Comparison of ENCODE assay signal across 9 cellular contexts in the genomic region with DNA sequence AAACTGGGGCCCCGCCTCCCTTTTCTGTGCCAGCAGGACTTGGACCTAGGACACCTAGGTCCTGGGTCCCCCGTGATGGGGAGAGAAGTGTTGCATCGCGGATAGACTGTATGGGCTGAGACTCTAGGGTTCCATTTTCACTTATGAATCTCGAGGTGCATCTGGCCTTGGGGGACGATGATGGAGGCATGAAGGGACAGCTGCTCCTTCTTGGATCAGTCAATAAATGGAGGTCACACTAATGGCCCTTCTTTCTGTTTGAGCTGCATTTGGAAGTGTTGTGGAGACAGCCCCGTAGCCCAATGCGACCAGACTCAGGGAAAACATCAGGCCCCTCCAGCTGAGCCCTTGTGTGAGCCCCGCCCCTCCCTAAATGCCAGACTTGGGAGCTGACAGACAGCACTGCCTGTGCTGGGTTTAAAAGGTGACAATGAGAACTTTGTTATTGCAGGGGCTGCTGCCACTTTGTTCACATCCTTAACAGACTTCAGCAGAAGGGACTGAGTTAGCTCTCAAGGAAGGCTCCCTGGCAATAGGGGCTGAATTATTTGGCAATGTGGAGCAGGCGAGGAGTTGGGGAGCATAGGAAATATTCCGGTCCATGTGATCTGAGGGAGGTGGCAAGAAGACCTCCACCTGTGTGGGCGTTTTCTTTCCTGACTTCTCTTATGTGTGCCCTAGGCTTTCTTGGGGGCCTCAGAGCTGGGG. TPM values are rescaled to one million over a fixed set of nuclear protein-coding genes. Genes with fewer than 3 reads are reported as not detected.
DNase-seq lines count a peak whose midpoint lies in the region; ATAC-seq, FAIRE-seq and TF ChIP-seq lines count a peak whose summit lies in the region.
"Had no signal": no experiment of that assay in that cellular context is flagged by ENCODE, and none has a peak within 500 bp of the region (broad histone marks: within the 10 kb centered on the region; RNA-seq: fewer than 3 reads in every experiment).

No MANE protein-coding gene starts in this region.

- H3K27me3 ChIP-seq in OCI-LY3 (ENCODE audit: low read depth, low read length), result no peaks in the 10 kb centered on the region
- no peaks in the 10 kb centered on the region for H3K27me3 ChIP-seq in pancreas

- H3K4me1 ChIP-seq in OCI-LY3 (ENCODE audit: low read length), result peaks cover 13% of the 10 kb centered on the region
- H3K4me1 ChIP-seq in pancreas, result peaks cover 0 to 8% (median 7%) of the 10 kb centered on the region in 3 donors

- peaks cover 10% of the 10 kb centered on the region for H3K36me3 ChIP-seq in OCI-LY3 (replicated peaks; ENCODE audit: low read depth, low read length)
- no peaks in the 10 kb centered on the region for H3K36me3 ChIP-seq in pancreas

- ATAC-seq in pancreas, result peak in 2 of 4 donors; percentile 2 to 3

- peak overlapping the region; percentile 82 for H2AFZ ChIP-seq in OCI-LY3 (ENCODE audit: low read depth, low read length)

- no peaks in the 10 kb centered on the region for H4K20me1 ChIP-seq in OCI-LY3 (ENCODE audit: insufficient read depth, low read length)

- H3K9ac ChIP-seq in OCI-LY3 (ENCODE audit: low read length), result peak overlapping the region; percentile 97

- FAIRE-seq in pancreas (lab: Jason Lieb, UNC), result no peak

- DNase-seq in EH (ENCODE audit: low read depth), result peak; percentile 11
- DNase-seq in epithelial cell of esophagus (ENCODE audit: low read depth), result no peak
- DNase-seq in pancreas, result no peak
- no peak for DNase-seq in activated gamma-delta T cell (lab: John Stamatoyannopoulos, UW)
- no peak for DNase-seq in stimulated activated CD4-positive, alpha-beta T cell treated with anti-CD3 and anti-CD28 coated beads, Interleukin-4, amount 100 ng/mL, for 1 hour
- no peak for DNase-seq in LoVo (ENCODE audit: low spot score)
- no peak for DNase-seq in dedifferentiated amniotic fluid mesenchymal stem cell (ENCODE audit: extremely low spot score)

- intact Hi-C loops in pancreas (cut with DNase I), result no loop called here

- peak overlapping the region; percentile 52; the same call in 1 of the 2 replicates for H3K27ac ChIP-seq in OCI-LY3 (ENCODE audit: low read length)
- peak overlapping the region; percentile 53 to 68 (median 66) for H3K27ac ChIP-seq in pancreas

- H3K79me2 ChIP-seq in OCI-LY3 (ENCODE audit: low read length), result peaks cover 11% of the 10 kb centered on the region

- H3K4me3 ChIP-seq in OCI-LY3 (ENCODE audit: low read length) (peak overlapping the region; percentile 100), epithelial cell of esophagus (ENCODE audit: low read length) (peak overlapping the region; percentile 63), pancreas (peak overlapping the region; percentile 38 to 73 (median 64))

- no peaks in the 10 kb centered on the region for H3K9me3 ChIP-seq in OCI-LY3 (ENCODE audit: insufficient read depth, low read length)
- no peaks in the 10 kb centered on the region for H3K9me3 ChIP-seq in pancreas

- 28 to 30% methylated on average over 12 of the region's 12 CpGs for WGBS in pancreas, 2 donors

- TF ChIP-seq CTCF in OCI-LY3 (IDR thresholded peaks at IDR 0.05; ENCODE audit: low read depth, low read length), result no peak
- TF ChIP-seq CTCF in epithelial cell of esophagus (IDR thresholded peaks at IDR 0.05; ENCODE audit: insufficient read depth, low read depth, low read length, missing control alignments), result no peak
- TF ChIP-seq CTCF in pancreas (IDR thresholded peaks at IDR 0.05), result no peak

- peak overlapping the region; percentile 100 for H3K4me2 ChIP-seq in OCI-LY3 (ENCODE audit: low read length)

RNA-seq across cellular contexts. Expression of gene DTX3, which starts 0.8 kb away (rescaled TPM):
- total RNA-seq in pancreas, result 10 to 100 TPM in 4 of 6 donors, 1 to 10 TPM in 2; 9.0 to 22.9 (median 12.1) TPM
- polyA plus RNA-seq in pancreas, result 10 to 100 TPM; 36.6 to 71.7 TPM

RNA-seq across cellular contexts. Expression of gene ARHGEF25, which starts 5.8 kb away (rescaled TPM):
- 1 to 10 TPM; 1.8 to 7.0 (median 3.3) TPM for total RNA-seq in pancreas
- 10 to 100 TPM; 16.5 to 22.1 TPM for polyA plus RNA-seq in pancreas

RNA-seq across cellular contexts. Expression of gene PIP4K2C, which starts 14.5 kb away (rescaled TPM):
- total RNA-seq in pancreas, result 10 to 100 TPM; 11.3 to 17.0 (median 15.4) TPM
- 10 to 100 TPM in 1 of 2 donors, 1 to 10 TPM in 1; 5.3 to 15.9 TPM for polyA plus RNA-seq in pancreas

RNA-seq across cellular contexts. Expression of gene B4GALNT1, which starts 27.5 kb away (rescaled TPM):
- total RNA-seq in pancreas, result under 1 TPM in 5 of 6 donors, not detected in 1; 0.04 to 0.78 (median 0.24) TPM
- polyA plus RNA-seq in pancreas, result 1 to 10 TPM in 1 of 2 donors, under 1 TPM in 1; 0.61 to 1.1 TPM

RNA-seq across cellular contexts. Expression of gene KIF5A, which starts 55.6 kb away (rescaled TPM):
- under 1 TPM; 0.25 to 0.95 (median 0.47) TPM for total RNA-seq in pancreas
- 1 to 10 TPM in 1 of 2 donors, under 1 TPM in 1; 0.76 to 2.9 TPM for polyA plus RNA-seq in pancreas
- total RNA-seq: HT1080 had no signal
